In the genomic region with DNA sequence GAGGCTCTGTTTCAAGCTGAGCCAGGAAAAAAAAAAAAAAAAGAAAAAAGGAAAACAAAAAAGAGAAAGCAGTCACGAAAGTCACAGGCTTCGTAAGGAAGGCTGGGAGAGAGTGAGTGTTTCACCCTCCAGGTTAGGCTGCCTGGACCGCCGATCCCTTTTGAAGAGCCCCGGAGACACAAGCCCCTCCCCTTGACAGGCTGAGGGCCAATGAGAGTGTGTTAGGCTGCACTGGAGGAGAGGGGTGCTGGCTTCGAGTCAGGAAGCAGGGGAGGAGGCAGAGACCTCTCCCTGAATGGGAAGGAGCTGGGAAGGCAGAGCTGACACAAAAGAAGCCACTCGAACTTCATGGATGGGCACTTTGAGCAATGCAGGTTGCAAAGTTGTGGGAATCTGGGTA, we compare ENCODE assay signal across 1 cellular context.
TF ChIP-seq lines count a peak whose summit lies in the region.

A gene with protein sequence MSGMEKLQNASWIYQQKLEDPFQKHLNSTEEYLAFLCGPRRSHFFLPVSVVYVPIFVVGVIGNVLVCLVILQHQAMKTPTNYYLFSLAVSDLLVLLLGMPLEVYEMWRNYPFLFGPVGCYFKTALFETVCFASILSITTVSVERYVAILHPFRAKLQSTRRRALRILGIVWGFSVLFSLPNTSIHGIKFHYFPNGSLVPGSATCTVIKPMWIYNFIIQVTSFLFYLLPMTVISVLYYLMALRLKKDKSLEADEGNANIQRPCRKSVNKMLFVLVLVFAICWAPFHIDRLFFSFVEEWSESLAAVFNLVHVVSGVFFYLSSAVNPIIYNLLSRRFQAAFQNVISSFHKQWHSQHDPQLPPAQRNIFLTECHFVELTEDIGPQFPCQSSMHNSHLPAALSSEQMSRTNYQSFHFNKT (minus strand): TSS at position 135 of the 400 bp plus-strand sequence. CDS start 166 bp downstream, outside the sequence.

TF ChIP-seq in GM23338, 12 proteins besides CTCF, POLR2A, EP300 and RAD21 (continued from another document):
- TF ChIP-seq, protein P1, sequence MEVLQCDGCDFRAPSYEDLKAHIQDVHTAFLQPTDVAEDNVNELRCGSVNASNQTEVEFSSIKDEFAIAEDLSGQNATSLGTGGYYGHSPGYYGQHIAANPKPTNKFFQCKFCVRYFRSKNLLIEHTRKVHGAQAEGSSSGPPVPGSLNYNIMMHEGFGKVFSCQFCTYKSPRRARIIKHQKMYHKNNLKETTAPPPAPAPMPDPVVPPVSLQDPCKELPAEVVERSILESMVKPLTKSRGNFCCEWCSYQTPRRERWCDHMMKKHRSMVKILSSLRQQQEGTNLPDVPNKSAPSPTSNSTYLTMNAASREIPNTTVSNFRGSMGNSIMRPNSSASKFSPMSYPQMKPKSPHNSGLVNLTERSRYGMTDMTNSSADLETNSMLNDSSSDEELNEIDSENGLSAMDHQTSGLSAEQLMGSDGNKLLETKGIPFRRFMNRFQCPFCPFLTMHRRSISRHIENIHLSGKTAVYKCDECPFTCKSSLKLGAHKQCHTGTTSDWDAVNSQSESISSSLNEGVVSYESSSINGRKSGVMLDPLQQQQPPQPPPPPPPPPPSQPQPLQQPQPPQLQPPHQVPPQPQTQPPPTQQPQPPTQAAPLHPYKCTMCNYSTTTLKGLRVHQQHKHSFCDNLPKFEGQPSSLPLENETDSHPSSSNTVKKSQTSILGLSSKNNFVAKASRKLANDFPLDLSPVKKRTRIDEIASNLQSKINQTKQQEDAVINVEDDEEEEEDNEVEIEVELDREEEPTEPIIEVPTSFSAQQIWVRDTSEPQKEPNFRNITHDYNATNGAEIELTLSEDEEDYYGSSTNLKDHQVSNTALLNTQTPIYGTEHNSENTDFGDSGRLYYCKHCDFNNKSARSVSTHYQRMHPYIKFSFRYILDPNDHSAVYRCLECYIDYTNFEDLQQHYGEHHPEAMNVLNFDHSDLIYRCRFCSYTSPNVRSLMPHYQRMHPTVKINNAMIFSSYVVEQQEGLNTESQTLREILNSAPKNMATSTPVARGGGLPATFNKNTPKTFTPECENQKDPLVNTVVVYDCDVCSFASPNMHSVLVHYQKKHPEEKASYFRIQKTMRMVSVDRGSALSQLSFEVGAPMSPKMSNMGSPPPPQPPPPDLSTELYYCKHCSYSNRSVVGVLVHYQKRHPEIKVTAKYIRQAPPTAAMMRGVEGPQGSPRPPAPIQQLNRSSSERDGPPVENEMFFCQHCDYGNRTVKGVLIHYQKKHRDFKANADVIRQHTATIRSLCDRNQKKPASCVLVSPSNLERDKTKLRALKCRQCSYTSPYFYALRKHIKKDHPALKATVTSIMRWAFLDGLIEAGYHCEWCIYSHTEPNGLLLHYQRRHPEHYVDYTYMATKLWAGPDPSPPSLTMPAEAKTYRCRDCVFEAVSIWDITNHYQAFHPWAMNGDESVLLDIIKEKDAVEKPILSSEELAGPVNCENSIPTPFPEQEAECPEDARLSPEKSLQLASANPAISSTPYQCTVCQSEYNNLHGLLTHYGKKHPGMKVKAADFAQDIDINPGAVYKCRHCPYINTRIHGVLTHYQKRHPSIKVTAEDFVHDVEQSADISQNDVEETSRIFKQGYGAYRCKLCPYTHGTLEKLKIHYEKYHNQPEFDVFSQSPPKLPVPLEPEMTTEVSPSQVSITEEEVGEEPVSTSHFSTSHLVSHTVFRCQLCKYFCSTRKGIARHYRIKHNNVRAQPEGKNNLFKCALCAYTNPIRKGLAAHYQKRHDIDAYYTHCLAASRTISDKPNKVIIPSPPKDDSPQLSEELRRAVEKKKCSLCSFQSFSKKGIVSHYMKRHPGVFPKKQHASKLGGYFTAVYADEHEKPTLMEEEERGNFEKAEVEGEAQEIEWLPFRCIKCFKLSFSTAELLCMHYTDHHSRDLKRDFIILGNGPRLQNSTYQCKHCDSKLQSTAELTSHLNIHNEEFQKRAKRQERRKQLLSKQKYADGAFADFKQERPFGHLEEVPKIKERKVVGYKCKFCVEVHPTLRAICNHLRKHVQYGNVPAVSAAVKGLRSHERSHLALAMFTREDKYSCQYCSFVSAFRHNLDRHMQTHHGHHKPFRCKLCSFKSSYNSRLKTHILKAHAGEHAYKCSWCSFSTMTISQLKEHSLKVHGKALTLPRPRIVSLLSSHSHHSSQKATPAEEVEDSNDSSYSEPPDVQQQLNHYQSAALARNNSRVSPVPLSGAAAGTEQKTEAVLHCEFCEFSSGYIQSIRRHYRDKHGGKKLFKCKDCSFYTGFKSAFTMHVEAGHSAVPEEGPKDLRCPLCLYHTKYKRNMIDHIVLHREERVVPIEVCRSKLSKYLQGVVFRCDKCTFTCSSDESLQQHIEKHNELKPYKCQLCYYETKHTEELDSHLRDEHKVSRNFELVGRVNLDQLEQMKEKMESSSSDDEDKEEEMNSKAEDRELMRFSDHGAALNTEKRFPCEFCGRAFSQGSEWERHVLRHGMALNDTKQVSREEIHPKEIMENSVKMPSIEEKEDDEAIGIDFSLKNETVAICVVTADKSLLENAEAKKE (CRISPR knock-in tag; IDR thresholded peaks at IDR 0.05): no peak
- TF ChIP-seq JUNB (IDR thresholded peaks at IDR 0.05; ENCODE audit: unreplicated experiment) (no peak), EZH2phosphoT487 (IDR thresholded peaks at IDR 0.05; ENCODE audit: unreplicated experiment) (no peak), ZNF331 (CRISPR knock-in tag; IDR thresholded peaks at IDR 0.05; ENCODE audit: low read depth) (no peak)
